Comparison of ENCODE assay signal across 8 cellular contexts in genomic region chr16:30948087-30948955, GRCh38. TPM values are rescaled to one million over a fixed set of nuclear protein-coding genes. Genes with fewer than 3 reads are reported as not detected.
A peak's percentile ranks its signal among the peaks of the same experiment; 100 is the strongest.
DNase-seq lines count a peak whose midpoint lies in the region; ATAC-seq lines count a peak whose summit lies in the region.

No MANE protein-coding gene starts in this region.

- H3K4me3 Mint-ChIP-seq in activated T-helper 1 cell treated with anti-CD3 and anti-CD28 coated beads, Interleukin-12 subunit alpha, Interleukin-12 subunit beta, Interleukin-2, Interleukin-4 antibody, amounts not matched to agents 30 ng/mL and 10 ng/mL and 1 ng/mL, durations not matched to agents 14 hours and 24 hours and 36 hours = peak overlapping the region; percentile 92
- peak overlapping the region; percentile 86 for H3K4me3 Mint-ChIP-seq in natural killer cell treated with Interleukin-12 subunit alpha and Interleukin-12 subunit beta and Interleukin-15 and Interleukin-18, amount 100 ng/mL, for 72 hours

- intact Hi-C loops in activated T-helper 1 cell treated with anti-CD3 and anti-CD28 coated beads, Interleukin-12 subunit alpha, Interleukin-12 subunit beta, Interleukin-2, Interleukin-4 antibody, amounts not matched to agents 30 ng/mL and 10 ng/mL and 1 ng/mL, durations not matched to agents 14 hours and 24 hours and 36 hours (cut with micrococcal nuclease) = no loop called here

- H3K9me3 Mint-ChIP-seq in activated T-helper 1 cell treated with anti-CD3 and anti-CD28 coated beads, Interleukin-12 subunit alpha, Interleukin-12 subunit beta, Interleukin-2, Interleukin-4 antibody, amounts not matched to agents 30 ng/mL and 10 ng/mL and 1 ng/mL, durations not matched to agents 14 hours and 24 hours and 36 hours = no peaks in the 10 kb centered on the region
- no peaks in the 10 kb centered on the region for H3K9me3 Mint-ChIP-seq in natural killer cell treated with Interleukin-12 subunit alpha and Interleukin-12 subunit beta and Interleukin-15 and Interleukin-18, amount 100 ng/mL, for 72 hours

- no peaks in the 10 kb centered on the region for H3K27me3 Mint-ChIP-seq in activated T-helper 1 cell treated with anti-CD3 and anti-CD28 coated beads, Interleukin-12 subunit alpha, Interleukin-12 subunit beta, Interleukin-2, Interleukin-4 antibody, amounts not matched to agents 30 ng/mL and 10 ng/mL and 1 ng/mL, durations not matched to agents 14 hours and 24 hours and 36 hours (ENCODE audit: insufficient read depth)
- no peaks in the 10 kb centered on the region for H3K27me3 Mint-ChIP-seq in natural killer cell treated with Interleukin-12 subunit alpha and Interleukin-12 subunit beta and Interleukin-15 and Interleukin-18, amount 100 ng/mL, for 72 hours

- no peak overlapping the region for H3K27ac Mint-ChIP-seq in activated T-helper 1 cell treated with anti-CD3 and anti-CD28 coated beads, Interleukin-12 subunit alpha, Interleukin-12 subunit beta, Interleukin-2, Interleukin-4 antibody, amounts not matched to agents 30 ng/mL and 10 ng/mL and 1 ng/mL, durations not matched to agents 14 hours and 24 hours and 36 hours
- H3K27ac Mint-ChIP-seq in natural killer cell treated with Interleukin-12 subunit alpha and Interleukin-12 subunit beta and Interleukin-15 and Interleukin-18, amount 100 ng/mL, for 72 hours = peak overlapping the region in 1 of 2 donors; percentile 56

- H3K4me1 Mint-ChIP-seq in activated T-helper 1 cell treated with anti-CD3 and anti-CD28 coated beads, Interleukin-12 subunit alpha, Interleukin-12 subunit beta, Interleukin-2, Interleukin-4 antibody, amounts not matched to agents 30 ng/mL and 10 ng/mL and 1 ng/mL, durations not matched to agents 14 hours and 24 hours and 36 hours (ENCODE audit: low read depth) = peaks cover 10% of the 10 kb centered on the region
- H3K4me1 Mint-ChIP-seq in natural killer cell treated with Interleukin-12 subunit alpha and Interleukin-12 subunit beta and Interleukin-15 and Interleukin-18, amount 100 ng/mL, for 72 hours (ENCODE audit: low read depth in 2 of 2) = peaks cover 16 to 28% of the 10 kb centered on the region in 2 donors

- DNase-seq in C1 segment of cervical spinal cord (lab: John Stamatoyannopoulos, UW) = peak; percentile 17 to 97 (median 76)
- peak; percentile 19 for DNase-seq in NAMALWA (ENCODE audit: low spot score)
- DNase-seq in activated T-helper 1 cell treated with anti-CD3 and anti-CD28 coated beads, Interleukin-12 subunit alpha, Interleukin-12 subunit beta, Interleukin-2, Interleukin-4 antibody, amounts not matched to agents 30 ng/mL and 10 ng/mL and 1 ng/mL, durations not matched to agents 14 hours and 24 hours and 36 hours (ENCODE audit: low spot score) = no peak
- DNase-seq in foreskin melanocyte = peak; percentile 90
- no peak for DNase-seq in natural killer cell treated with Interleukin-12 subunit alpha and Interleukin-12 subunit beta and Interleukin-15 and Interleukin-18, amount 100 ng/mL, for 72 hours (ENCODE audit: low spot score)
- DNase-seq in SKM-1 treated with dmso at 0.1 percent for 144 hours (lab: John Stamatoyannopoulos, UW; ENCODE audit: unreplicated experiment) = no peak

- ATAC-seq in GM19023 (IDR thresholded peaks at IDR 0.05; ENCODE audit: unreplicated experiment) (peak; percentile 4), HG02981 (IDR thresholded peaks at IDR 0.05; ENCODE audit: unreplicated experiment) (no peak)
- no peak for ATAC-seq in natural killer cell treated with Interleukin-12 subunit alpha and Interleukin-12 subunit beta and Interleukin-15 and Interleukin-18, amount 100 ng/mL, for 72 hours

- H3K36me3 Mint-ChIP-seq in activated T-helper 1 cell treated with anti-CD3 and anti-CD28 coated beads, Interleukin-12 subunit alpha, Interleukin-12 subunit beta, Interleukin-2, Interleukin-4 antibody, amounts not matched to agents 30 ng/mL and 10 ng/mL and 1 ng/mL, durations not matched to agents 14 hours and 24 hours and 36 hours (ENCODE audit: low read depth) = peaks cover 13% of the 10 kb centered on the region
- peaks cover 5% of the 10 kb centered on the region for H3K36me3 Mint-ChIP-seq in natural killer cell treated with Interleukin-12 subunit alpha and Interleukin-12 subunit beta and Interleukin-15 and Interleukin-18, amount 100 ng/mL, for 72 hours

RNA-seq across cellular contexts. Expression of gene ORAI3, which starts 0.5 kb away (rescaled TPM):
- total RNA-seq in activated T-helper 1 cell treated with anti-CD3 and anti-CD28 coated beads, Interleukin-12 subunit alpha, Interleukin-12 subunit beta, Interleukin-2, Interleukin-4 antibody, amounts not matched to agents 30 ng/mL and 10 ng/mL and 1 ng/mL, durations not matched to agents 14 hours and 24 hours and 36 hours = 11.1 and 11.5 TPM in 2 replicates
- total RNA-seq in natural killer cell treated with Interleukin-12 subunit alpha and Interleukin-12 subunit beta and Interleukin-15 and Interleukin-18, amount 100 ng/mL, for 72 hours = 10 to 100 TPM in 1 of 2 donors, 1 to 10 TPM in 1; 7.4 to 16.8 TPM

RNA-seq across cellular contexts. Expression of gene SETD1A, which starts 9.2 kb away (rescaled TPM):
- 34.0 and 38.8 TPM in 2 replicates for total RNA-seq in activated T-helper 1 cell treated with anti-CD3 and anti-CD28 coated beads, Interleukin-12 subunit alpha, Interleukin-12 subunit beta, Interleukin-2, Interleukin-4 antibody, amounts not matched to agents 30 ng/mL and 10 ng/mL and 1 ng/mL, durations not matched to agents 14 hours and 24 hours and 36 hours
- total RNA-seq in natural killer cell treated with Interleukin-12 subunit alpha and Interleukin-12 subunit beta and Interleukin-15 and Interleukin-18, amount 100 ng/mL, for 72 hours = 10 to 100 TPM; 27.5 to 40.0 TPM

RNA-seq across cellular contexts. Expression of gene FBXL19, which starts 24.9 kb away (rescaled TPM):
- 32.7 and 33.2 TPM in 2 replicates for total RNA-seq in activated T-helper 1 cell treated with anti-CD3 and anti-CD28 coated beads, Interleukin-12 subunit alpha, Interleukin-12 subunit beta, Interleukin-2, Interleukin-4 antibody, amounts not matched to agents 30 ng/mL and 10 ng/mL and 1 ng/mL, durations not matched to agents 14 hours and 24 hours and 36 hours
- total RNA-seq in natural killer cell treated with Interleukin-12 subunit alpha and Interleukin-12 subunit beta and Interleukin-15 and Interleukin-18, amount 100 ng/mL, for 72 hours = 10 to 100 TPM; 22.8 to 42.0 TPM

RNA-seq across cellular contexts. Expression of gene HSD3B7, which starts 36.7 kb away (rescaled TPM):
- total RNA-seq in activated T-helper 1 cell treated with anti-CD3 and anti-CD28 coated beads, Interleukin-12 subunit alpha, Interleukin-12 subunit beta, Interleukin-2, Interleukin-4 antibody, amounts not matched to agents 30 ng/mL and 10 ng/mL and 1 ng/mL, durations not matched to agents 14 hours and 24 hours and 36 hours = 2.1 and 3.3 TPM in 2 replicates
- 1 to 10 TPM; 2.3 to 5.3 TPM for total RNA-seq in natural killer cell treated with Interleukin-12 subunit alpha and Interleukin-12 subunit beta and Interleukin-15 and Interleukin-18, amount 100 ng/mL, for 72 hours

RNA-seq across cellular contexts. Expression of gene CTF1, which starts 51.9 kb away (rescaled TPM):
- total RNA-seq in activated T-helper 1 cell treated with anti-CD3 and anti-CD28 coated beads, Interleukin-12 subunit alpha, Interleukin-12 subunit beta, Interleukin-2, Interleukin-4 antibody, amounts not matched to agents 30 ng/mL and 10 ng/mL and 1 ng/mL, durations not matched to agents 14 hours and 24 hours and 36 hours = 0.23 and 0.29 TPM in 2 replicates
- under 1 TPM; 0.17 to 0.36 TPM for total RNA-seq in natural killer cell treated with Interleukin-12 subunit alpha and Interleukin-12 subunit beta and Interleukin-15 and Interleukin-18, amount 100 ng/mL, for 72 hours

Comparison
In these comparisons a context has a peak if more than half of its experiments do, and no peak if none do; other contexts are left out.
1. DNase-seq: peak in C1 segment of cervical spinal cord (14 of 14), NAMALWA (single experiment) and foreskin melanocyte (single experiment); none in activated T-helper 1 cell treated with anti-CD3 and anti-CD28 coated beads, Interleukin-12 subunit alpha, Interleukin-12 subunit beta, Interleukin-2, Interleukin-4 antibody, amounts not matched to agents 30 ng/mL and 10 ng/mL and 1 ng/mL, durations not matched to agents 14 hours and 24 hours and 36 hours (single experiment), natural killer cell treated with Interleukin-12 subunit alpha and Interleukin-12 subunit beta and Interleukin-15 and Interleukin-18, amount 100 ng/mL, for 72 hours (single experiment) and SKM-1 treated with dmso at 0.1 percent for 144 hours (single experiment).